In the genomic region with DNA sequence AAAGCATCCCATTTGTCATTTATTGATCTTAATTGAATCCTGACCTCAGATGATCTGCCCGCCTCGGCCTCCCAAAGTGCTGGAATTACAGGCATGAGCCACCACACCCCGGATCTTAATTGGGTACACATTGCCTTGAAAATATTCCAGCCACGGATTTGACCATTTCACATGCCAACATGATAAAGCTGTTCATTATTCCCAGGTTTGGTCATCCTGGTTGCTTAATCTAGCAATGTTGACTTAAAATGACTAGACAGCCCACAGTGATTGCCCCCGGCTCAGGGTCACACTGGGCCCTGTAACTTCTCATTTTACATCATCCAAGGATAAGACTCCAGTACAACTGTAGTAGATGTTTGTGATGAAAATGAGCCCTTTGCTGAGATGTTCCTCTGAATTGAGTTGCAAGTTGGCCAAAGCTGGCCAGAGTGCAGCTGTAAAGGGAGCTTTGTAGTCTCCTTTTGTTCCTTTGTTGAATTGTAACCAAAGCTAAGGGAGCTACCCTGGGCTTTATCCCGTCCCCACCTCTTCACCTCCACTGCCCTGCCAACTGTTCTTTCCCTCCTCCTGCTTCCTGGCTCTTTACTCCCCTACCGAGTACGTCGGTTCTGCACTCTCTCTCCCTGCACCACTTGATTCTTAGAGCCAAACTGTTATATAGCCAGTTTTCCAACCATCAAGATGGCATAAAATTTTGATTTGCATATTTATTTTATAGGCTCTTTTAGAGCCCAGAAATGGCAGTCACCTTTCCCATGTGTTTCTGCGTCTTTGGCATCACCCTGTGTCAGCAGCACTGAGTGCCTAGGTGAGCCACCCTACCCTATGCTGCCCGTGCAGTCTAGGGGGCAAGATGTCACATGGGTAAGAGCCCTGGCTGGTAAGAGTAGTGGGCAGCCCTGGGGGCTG, we compare ENCODE assay signal across 1 cellular context.
TF ChIP-seq lines count a peak whose summit lies in the region.

No MANE protein-coding gene starts in this region.

TF ChIP-seq in SK-N-SH, 30 proteins besides CTCF, POLR2A, EP300 and RAD21 (continued from another document):
- peak; percentile 65 for TF ChIP-seq PBX3 (IDR thresholded peaks at IDR 0.05)
- TF ChIP-seq, protein P1, sequence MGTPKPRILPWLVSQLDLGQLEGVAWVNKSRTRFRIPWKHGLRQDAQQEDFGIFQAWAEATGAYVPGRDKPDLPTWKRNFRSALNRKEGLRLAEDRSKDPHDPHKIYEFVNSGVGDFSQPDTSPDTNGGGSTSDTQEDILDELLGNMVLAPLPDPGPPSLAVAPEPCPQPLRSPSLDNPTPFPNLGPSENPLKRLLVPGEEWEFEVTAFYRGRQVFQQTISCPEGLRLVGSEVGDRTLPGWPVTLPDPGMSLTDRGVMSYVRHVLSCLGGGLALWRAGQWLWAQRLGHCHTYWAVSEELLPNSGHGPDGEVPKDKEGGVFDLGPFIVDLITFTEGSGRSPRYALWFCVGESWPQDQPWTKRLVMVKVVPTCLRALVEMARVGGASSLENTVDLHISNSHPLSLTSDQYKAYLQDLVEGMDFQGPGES (IDR thresholded peaks at IDR 0.05; ENCODE audit: low read depth, low read length), result no peak
- no peak for TF ChIP-seq CHD2 (IDR thresholded peaks at IDR 0.05; ENCODE audit: low read length, partially characterized antibody)
- TF ChIP-seq GATA2 (CRISPR knock-in tag; IDR thresholded peaks at IDR 0.05), result no peak
- TF ChIP-seq FOSL2 (IDR thresholded peaks at IDR 0.05; ENCODE audit: borderline replicate concordance, low read depth), result peak; percentile 39; the same call in 1 of the 2 replicates
